Comparison of ENCODE assay signal across 1 cellular context in genomic region chr5:78699565-78700143, GRCh38.
TF ChIP-seq lines count a peak whose summit lies in the region.

No MANE protein-coding gene starts in this region.

TF ChIP-seq in K562, 482 proteins besides CTCF, POLR2A, EP300 and RAD21 (continued from another document and continues in another):
- TF ChIP-seq ZNF740 (CRISPR knock-in tag; IDR thresholded peaks at IDR 0.05) (no peak), ZNF740 (tag; IDR thresholded peaks at IDR 0.05) (no peak), FOXJ3 (CRISPR knock-in tag; IDR thresholded peaks at IDR 0.05) (no peak), EHMT2 (IDR thresholded peaks at IDR 0.05) (peak; percentile 67; the same call in 1 of the 2 replicates), ZNF175 (CRISPR knock-in tag; IDR thresholded peaks at IDR 0.05; ENCODE audit: low read depth) (no peak), RBBP5 (IDR thresholded peaks at IDR 0.05; ENCODE audit: borderline replicate concordance, insufficient read depth, low read length, poor library complexity, severe bottlenecking) (no peak), EWSR1 (IDR thresholded peaks at IDR 0.05; ENCODE audit: borderline replicate concordance, low read depth, partially characterized antibody) (no peak), TEAD4 (IDR thresholded peaks at IDR 0.05; ENCODE audit: low read length) (no peak), TEAD4 (CRISPR knock-in tag; IDR thresholded peaks at IDR 0.05; ENCODE audit: borderline replicate concordance) (no peak), FOXJ2 (tag; IDR thresholded peaks at IDR 0.05) (no peak), E2F4 (CRISPR knock-in tag; IDR thresholded peaks at IDR 0.05; ENCODE audit: low read depth) (no peak), ZNF174 (CRISPR knock-in tag; IDR thresholded peaks at IDR 0.05) (no peak), RERE (CRISPR knock-in tag; IDR thresholded peaks at IDR 0.05; ENCODE audit: borderline replicate concordance) (no peak), THAP7 (CRISPR knock-in tag; IDR thresholded peaks at IDR 0.05) (no peak), SNIP1 (IDR thresholded peaks at IDR 0.05; ENCODE audit: low read depth) (no peak), FOXA1 (IDR thresholded peaks at IDR 0.05; ENCODE audit: borderline replicate concordance) (no peak), FOXP1 (CRISPR knock-in tag; IDR thresholded peaks at IDR 0.05) (no peak), ZEB2 (IDR thresholded peaks at IDR 0.05) (no peak), MCM2 (IDR thresholded peaks at IDR 0.05; ENCODE audit: low read depth) (no peak), KAT2B (IDR thresholded peaks at IDR 0.05; ENCODE audit: low read depth, low read length) (no peak), SMARCA4 (IDR thresholded peaks at IDR 0.05) (no peak; the same call in 1 of the 2 replicates), SMARCE1 (IDR thresholded peaks at IDR 0.05) (peak; percentile 57; the same call in 1 of the 2 replicates), E2F6 (IDR thresholded peaks at IDR 0.05; ENCODE audit: borderline replicate concordance in 1 of 2, extremely low read depth in 1 of 2, insufficient read depth in 1 of 2, insufficient read length in 1 of 2, low read depth in 1 of 2, low read length in 1 of 2, poor library complexity in 1 of 2, severe bottlenecking in 1 of 2) (no peak), MEIS2 (IDR thresholded peaks at IDR 0.05; ENCODE audit: partially characterized antibody) (no peak), ZNF354B (CRISPR knock-in tag; IDR thresholded peaks at IDR 0.05) (no peak), ZBTB7A (IDR thresholded peaks at IDR 0.05; ENCODE audit: borderline replicate concordance, control insufficient read depth, low read depth, low read length) (no peak), NCOR1 (IDR thresholded peaks at IDR 0.05) (no peak), FOXA3 (CRISPR knock-in tag; conservative IDR thresholded peaks at IDR 0.05 in 1 of 2, IDR thresholded peaks at IDR 0.05 in 1 of 2) (no peak), MAFG (tag; conservative IDR thresholded peaks at IDR 0.05) (peak; percentile 33), CLOCK (CRISPR knock-in tag; IDR thresholded peaks at IDR 0.05; ENCODE audit: borderline replicate concordance) (no peak), SRSF1 (IDR thresholded peaks at IDR 0.05; ENCODE audit: low read depth, low read length) (no peak), RFX1 (IDR thresholded peaks at IDR 0.05) (no peak), PKNOX1 (IDR thresholded peaks at IDR 0.05) (no peak), BRF2 (IDR thresholded peaks at IDR 0.05; ENCODE audit: borderline replicate concordance, insufficient read depth, insufficient read length) (no peak), E2F8 (IDR thresholded peaks at IDR 0.05; ENCODE audit: low read depth, partially characterized antibody) (no peak), JUND (IDR thresholded peaks at IDR 0.05; ENCODE audit: borderline replicate concordance, low read depth, low read length) (peak; percentile 81), JUND (tag; IDR thresholded peaks at IDR 0.05; ENCODE audit: borderline replicate concordance, low read depth, low read length) (peak; percentile 87), E2F3 (CRISPR knock-in tag; IDR thresholded peaks at IDR 0.05) (no peak), DPF2 (IDR thresholded peaks at IDR 0.05) (peak; percentile 73), USF2 (CRISPR knock-in tag; IDR thresholded peaks at IDR 0.05) (peak; percentile 66), ZNF408 (CRISPR knock-in tag; IDR thresholded peaks at IDR 0.05; ENCODE audit: low read depth) (no peak), TAF15 (IDR thresholded peaks at IDR 0.05; ENCODE audit: low read depth, low read length) (no peak), KLF13 (tag; IDR thresholded peaks at IDR 0.05; ENCODE audit: borderline replicate concordance, low read depth) (no peak), PTTG1 (tag; IDR thresholded peaks at IDR 0.05; ENCODE audit: low read depth) (no peak), RAD51 (IDR thresholded peaks at IDR 0.05; ENCODE audit: borderline replicate concordance, low read depth) (peak; percentile 74), MTA1 (IDR thresholded peaks at IDR 0.05; ENCODE audit: borderline replicate concordance) (peak; percentile 70; the same call in 1 of the 2 replicates), SMAD2 (IDR thresholded peaks at IDR 0.05; ENCODE audit: low read depth, low read length) (no peak), TBP (optimal IDR thresholded peaks at IDR 0.05; ENCODE audit: low read depth, low read length) (no peak), MCM7 (IDR thresholded peaks at IDR 0.05) (no peak)
